In genomic region chr3:196867155-196867506, GRCh38 we compare ENCODE assay signal across 8 cellular contexts. TPM values are rescaled to one million over a fixed set of nuclear protein-coding genes. Genes with fewer than 3 reads are reported as not detected.
A peak's percentile ranks its signal among the peaks of the same experiment; 100 is the strongest.
DNase-seq lines count a peak whose midpoint lies in the region; ATAC-seq and TF ChIP-seq lines count a peak whose summit lies in the region.

No MANE protein-coding gene starts in this region.

- intact Hi-C loops in activated CD4-positive, alpha-beta T cell treated with anti-CD3 and anti-CD28 coated beads, Interleukin-2, amount 10 ng/mL, durations not matched to agents 24 days and 14 days (cut with micrococcal nuclease) = loop anchor here (1.0 kb wide), 3 partner anchors 75 to 128 kb away; partner anchors contain the start of genes NCBP2, PAK2 and PIGZ
- intact Hi-C loops in activated B cell treated with CpG ODN at 0.5 μM for 24 hours (cut with micrococcal nuclease) = loop anchor here (1.0 to 5.0 kb wide), 5 partner anchors 75 to 365 kb away; partner anchors contain the start of genes FBXO45, NCBP2, RNF168 and WDR53

- no peak for TF ChIP-seq EP300 in suprapubic skin (IDR thresholded peaks at IDR 0.05)

- H3K9me3 Mint-ChIP-seq in activated CD4-positive, alpha-beta T cell treated with anti-CD3 and anti-CD28 coated beads, Interleukin-2, amount 10 ng/mL, durations not matched to agents 24 days and 14 days = peaks cover 3% of the 10 kb centered on the region
- H3K9me3 Mint-ChIP-seq in activated B cell treated with CpG ODN at 0.5 μM for 24 hours = no peaks in the 10 kb centered on the region

- peaks cover 6% of the 10 kb centered on the region for H3K36me3 Mint-ChIP-seq in activated CD4-positive, alpha-beta T cell treated with anti-CD3 and anti-CD28 coated beads, Interleukin-2, amount 10 ng/mL, durations not matched to agents 24 days and 14 days (ENCODE audit: low read depth)
- H3K36me3 Mint-ChIP-seq in activated B cell treated with CpG ODN at 0.5 μM for 24 hours (ENCODE audit: low read depth) = peaks cover 8% of the 10 kb centered on the region

- H3K27ac ChIP-seq in suprapubic skin = peak overlapping the region; percentile 96

- peaks cover 22% of the 10 kb centered on the region for H3K4me1 ChIP-seq in suprapubic skin

- no peaks in the 10 kb centered on the region for H3K27me3 ChIP-seq in suprapubic skin

- H3K4me1 Mint-ChIP-seq in activated CD4-positive, alpha-beta T cell treated with anti-CD3 and anti-CD28 coated beads, Interleukin-2, amount 10 ng/mL, durations not matched to agents 24 days and 14 days = peaks cover 17% of the 10 kb centered on the region
- H3K4me1 Mint-ChIP-seq in activated B cell treated with CpG ODN at 0.5 μM for 24 hours = peaks cover 24% of the 10 kb centered on the region

- DNase-seq in activated CD4-positive, alpha-beta T cell treated with anti-CD3 and anti-CD28 coated beads, Interleukin-2, amount 10 ng/mL, durations not matched to agents 24 days and 14 days = no peak
- DNase-seq in activated CD4-positive, alpha-beta T cell treated with anti-CD3 and anti-CD28 coated beads, Interleukin-2, amount 50 U/mL, for 1 hour = no peak
- no peak for DNase-seq in activated B cell treated with CpG ODN at 0.5 μM for 24 hours
- DNase-seq in suprapubic skin (ENCODE audit: low spot score in 2 of 2) = no peak
- no peak for DNase-seq in stimulated activated CD4-positive, alpha-beta T cell treated with anti-CD3 and anti-CD28 coated beads, Interleukin-4, amount 100 ng/mL, for 4 hours
- DNase-seq in NCI-H82 (lab: John Stamatoyannopoulos, UW) = no peak

- CTCF ChIA-PET in activated B cell treated with CpG ODN at 0.5 μM for 24 hours (lab: Charles Lee) = interaction anchor here (1.0 to 1.3 kb wide), 2 partner anchors 29 to 103 kb away, joined by 3 to 8 read pairs; no protein-coding TSS in a partner anchor

- POLR2A ChIA-PET in activated B cell treated with CpG ODN at 0.5 μM for 24 hours (lab: Charles Lee) = interaction anchor here (0.6 to 3.0 kb wide), 8 partner anchors 75 to 366 kb away, joined by 3 to 49 read pairs (median 7); partner anchors contain the start of genes CEP19, FBXO45, NCBP2 and PAK2

- H3K4me3 Mint-ChIP-seq in activated CD4-positive, alpha-beta T cell treated with anti-CD3 and anti-CD28 coated beads, Interleukin-2, amount 10 ng/mL, durations not matched to agents 24 days and 14 days = peak overlapping the region; percentile 78
- peak overlapping the region; percentile 87 for H3K4me3 Mint-ChIP-seq in activated B cell treated with CpG ODN at 0.5 μM for 24 hours

- 17% methylated on average over 6 of the region's 6 CpGs for WGBS in suprapubic skin

- H3K36me3 ChIP-seq in suprapubic skin = peaks cover 4% of the 10 kb centered on the region

- H3K27ac Mint-ChIP-seq in activated CD4-positive, alpha-beta T cell treated with anti-CD3 and anti-CD28 coated beads, Interleukin-2, amount 10 ng/mL, durations not matched to agents 24 days and 14 days = peak overlapping the region; percentile 90
- peak overlapping the region; percentile 89 for H3K27ac Mint-ChIP-seq in activated B cell treated with CpG ODN at 0.5 μM for 24 hours

- peak overlapping the region; percentile 44; the same call in 1 of the 2 replicates for H3K4me3 ChIP-seq in iPS-18c (ENCODE audit: insufficient read depth, low read depth, low read length)
- peak overlapping the region; percentile 95 for H3K4me3 ChIP-seq in suprapubic skin

- H3K27me3 Mint-ChIP-seq in activated CD4-positive, alpha-beta T cell treated with anti-CD3 and anti-CD28 coated beads, Interleukin-2, amount 10 ng/mL, durations not matched to agents 24 days and 14 days = no peaks in the 10 kb centered on the region
- no peaks in the 10 kb centered on the region for H3K27me3 Mint-ChIP-seq in activated B cell treated with CpG ODN at 0.5 μM for 24 hours

- TF ChIP-seq POLR2A in suprapubic skin (IDR thresholded peaks at IDR 0.05) = no peak

- no peak for TF ChIP-seq CTCF in activated B cell treated with CpG ODN at 0.5 μM for 24 hours (IDR thresholded peaks at IDR 0.05)
- no peak for TF ChIP-seq CTCF in suprapubic skin (IDR thresholded peaks at IDR 0.05)

- ATAC-seq in activated B cell treated with CpG ODN at 0.5 μM for 24 hours (ENCODE audit: low read depth) (no peak), GM18867 (IDR thresholded peaks at IDR 0.05; ENCODE audit: unreplicated experiment) (no peak)

- H3K9me3 ChIP-seq in iPS-18c (ENCODE audit: control insufficient read depth, insufficient read depth, low read length) (peaks cover 2% of the 10 kb centered on the region), suprapubic skin (no peaks in the 10 kb centered on the region)

RNA-seq across cellular contexts. Expression of gene SENP5, which starts 0.6 kb away (rescaled TPM):
- 44.2 and 47.2 TPM in 2 replicates for total RNA-seq in activated CD4-positive, alpha-beta T cell treated with anti-CD3 and anti-CD28 coated beads, Interleukin-2, amount 10 ng/mL, durations not matched to agents 24 days and 14 days
- total RNA-seq in activated B cell treated with CpG ODN at 0.5 μM for 24 hours (35.8 and 45.2 TPM in 2 replicates), suprapubic skin (100 to 1,000 TPM in 1 of 4 donors, 10 to 100 TPM in 3; 34.9 to 112 (median 37.7) TPM)
